ENCODE assay signal across 17 cellular contexts in the genomic region with DNA sequence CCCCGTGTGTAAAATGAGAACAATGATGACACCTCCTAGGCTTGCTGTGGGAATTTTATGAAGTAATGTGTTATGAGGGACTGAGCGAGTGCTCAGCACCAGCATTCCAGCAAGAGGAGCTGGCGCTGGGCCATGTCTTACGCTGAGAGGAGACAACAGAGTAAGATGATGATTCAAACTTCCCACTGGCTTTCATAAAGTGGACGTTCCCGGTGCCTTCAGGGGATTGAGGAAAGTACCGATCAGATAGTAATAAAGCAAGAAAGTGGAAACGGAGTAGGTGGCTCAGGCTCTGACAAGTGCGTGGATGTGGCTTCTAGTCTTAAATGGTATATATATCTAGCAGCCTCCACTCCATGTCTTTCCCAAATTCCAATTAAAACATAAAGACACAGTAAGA. TPM values are rescaled to one million over a fixed set of nuclear protein-coding genes. Genes with fewer than 3 reads are reported as not detected.
A peak's percentile ranks its signal among the peaks of the same experiment; 100 is the strongest.
DNase-seq lines count a peak whose midpoint lies in the region; ATAC-seq and TF ChIP-seq lines count a peak whose summit lies in the region.
"Had no signal": no experiment of that assay in that cellular context is flagged by ENCODE, and none has a peak within 500 bp of the region (broad histone marks: within the 10 kb centered on the region; RNA-seq: fewer than 3 reads in every experiment).

No MANE protein-coding gene starts in this region.

- peak overlapping the region; percentile 21 for H3K4me2 ChIP-seq in mammary epithelial cell (ENCODE audit: insufficient read depth, low read depth, low read length)
- no peak overlapping the region for H3K4me2 ChIP-seq in MM.1S (ENCODE audit: low read depth, low read length)
- H3K4me2 ChIP-seq: smooth muscle cell had no signal

- H3K79me2 ChIP-seq in mammary epithelial cell (ENCODE audit: insufficient read depth, low read length) (no peaks in the 10 kb centered on the region), MM.1S (ENCODE audit: low read length) (no peaks in the 10 kb centered on the region)

- TF ChIP-seq CTCF in AG09309 (IDR thresholded peaks at IDR 0.05; ENCODE audit: control insufficient read depth, insufficient read depth, low read depth, low read length, missing control alignments) (no peak), mammary epithelial cell (conservative IDR thresholded peaks at IDR 0.05 in 1 of 2, IDR thresholded peaks at IDR 0.05 in 1 of 2; ENCODE audit: extremely low read depth in 1 of 2, insufficient read depth in 1 of 2, low read depth in 1 of 2, low read length in 2 of 2) (no peak), MM.1S (IDR thresholded peaks at IDR 0.05; ENCODE audit: low read length) (no peak)

- H3K9me2 ChIP-seq in MM.1S (replicated peaks; ENCODE audit: insufficient read depth, low read length) = no peaks in the 10 kb centered on the region

- no peak for ATAC-seq in left colon
- ATAC-seq: activated CD8-positive, alpha-beta T cell treated with anti-CD3 and anti-CD28 coated beads for 36 hours; K562; stimulated activated effector memory CD8-positive, alpha-beta T cell treated with anti-CD3 and anti-CD28 coated beads, Interleukin-12 subunit alpha, Interleukin-12 subunit beta, amount 100 ng/mL, for 72 hours had no signal

- dilution Hi-C loops in mammary epithelial cell (cut with HindIII; ENCODE audit: low sequenced_read_pairs) = loop anchor here (5.0 kb wide), 1 partner anchor 96 kb away; no protein-coding TSS in a partner anchor

- H2AFZ ChIP-seq in mammary epithelial cell (ENCODE audit: low read depth, low read length) (no peak overlapping the region), MM.1S (ENCODE audit: low read length) (no peak overlapping the region)

- CTCF ChIA-PET in mammary epithelial cell (lab: Charles Lee; ENCODE audit: low non-redundant PET) = no interaction called here

- H3K27ac ChIP-seq in mammary epithelial cell (ENCODE audit: insufficient read depth, low read depth, low read length) = no peak overlapping the region
- no peak overlapping the region for H3K27ac ChIP-seq in MM.1S (ENCODE audit: low read length)
- H3K27ac ChIP-seq: neutrophil had no signal

- DNase-seq in AG09309 (ENCODE audit: low read depth) = peak; percentile 18
- peak; percentile 81 for DNase-seq in M059J (ENCODE audit: low read depth)
- DNase-seq in mammary epithelial cell = peak; percentile 94
- peak; percentile 33 for DNase-seq in myocyte (ENCODE audit: low read depth)
- no peak for DNase-seq in NOMO-1 treated with DMSO at 0.1 percent for 48 hours (lab: John Stamatoyannopoulos, UW; ENCODE audit: unreplicated experiment)
- DNase-seq in left colon = no peak
- no peak for DNase-seq in MM.1S
- no peak for DNase-seq in iPS-NIHi7 (ENCODE audit: extremely low spot score)
- DNase-seq: activated CD8-positive, alpha-beta T cell treated with anti-CD3 and anti-CD28 coated beads for 36 hours; glutamatergic neuron; midbrain; NCI-H1436 treated with DMSO at 0.1 percent for 48 hours had no signal

- BruUV-seq in mammary epithelial cell (replicated peaks; lab: Mats Ljungman, UMichigan) = no TSS peak

- in situ Hi-C loops in mammary epithelial cell (cut with MboI; ENCODE audit: low sequenced_read_pairs in 2 of 2) = no loop called here

- H3K4me1 ChIP-seq in mammary epithelial cell (ENCODE audit: insufficient read depth, low read length) (peaks cover 11% of the 10 kb centered on the region), MM.1S (ENCODE audit: low read length) (peaks cover 11% of the 10 kb centered on the region; the same call in 1 of the 2 replicates)

- H3K27me3 ChIP-seq in mammary epithelial cell (ENCODE audit: insufficient read depth, low read length) (no peaks in the 10 kb centered on the region), MM.1S (replicated peaks; ENCODE audit: insufficient read depth, low read length) (no peaks in the 10 kb centered on the region)

- peaks cover 5% of the 10 kb centered on the region for H3K9me3 ChIP-seq in mammary epithelial cell (replicated peaks; ENCODE audit: insufficient read depth, low read length)
- no peaks in the 10 kb centered on the region for H3K9me3 ChIP-seq in MM.1S (replicated peaks; ENCODE audit: insufficient read depth, low read length)
- H3K9me3 ChIP-seq: neutrophil had no signal

- peaks cover 18% of the 10 kb centered on the region for H3F3A ChIP-seq in MM.1S (ENCODE audit: insufficient read depth, low read length)

- no peaks in the 10 kb centered on the region for H4K20me1 ChIP-seq in mammary epithelial cell (ENCODE audit: insufficient read depth, low read length)
- H4K20me1 ChIP-seq in MM.1S (ENCODE audit: insufficient read depth, low read length) = no peaks in the 10 kb centered on the region

- no peaks in the 10 kb centered on the region for H3K36me3 ChIP-seq in mammary epithelial cell (ENCODE audit: insufficient read depth, low read length)
- no peaks in the 10 kb centered on the region for H3K36me3 ChIP-seq in MM.1S (replicated peaks; ENCODE audit: insufficient read depth, low read length)
- H3K36me3 ChIP-seq: neutrophil had no signal

- 6% methylated on average over 8 of the region's 9 CpGs for WGBS in mammary epithelial cell (ENCODE audit: low coverage, missing lambda C conversion rate)

- intact Hi-C loops in mammary epithelial cell (cut with micrococcal nuclease) (loop anchor here (1.0 kb wide), 1 partner anchor 11 kb away; no protein-coding TSS in a partner anchor), left colon (cut with DNase I, micrococcal nuclease) (no loop called here)

- H3K9ac ChIP-seq in mammary epithelial cell (ENCODE audit: insufficient read depth, low read length) (no peak overlapping the region), MM.1S (ENCODE audit: low read length) (no peak overlapping the region)

- H3K4me3 ChIP-seq in AG09309 (ENCODE audit: control insufficient read depth, low read depth, low read length) (no peak overlapping the region), mammary epithelial cell (replicated peaks in 1 of 3; ENCODE audit: insufficient read depth in 1 of 3, low read depth in 2 of 3, low read length in 3 of 3) (no peak overlapping the region), MM.1S (ENCODE audit: low read length) (no peak overlapping the region)
- H3K4me3 ChIP-seq: K562, smooth muscle cell had no signal

RNA-seq across cellular contexts. Expression of a gene that starts 23.8 kb away (rescaled TPM):
- total RNA-seq in M059J (2014; rRNA removed; shearing (Covaris generic)) = not detected in 2 replicates
- total RNA-seq in mammary epithelial cell (not detected), myocyte (not detected in 2 replicates), left colon (10 to 100 TPM; 49.2 to 62.5 TPM)
- not detected for polyA plus RNA-seq in mammary epithelial cell
- 1.1 TPM for polyA minus RNA-seq in mammary epithelial cell
- not detected for polyA plus RNA-seq in myocyte (2012)
- total RNA-seq: activated CD8-positive, alpha-beta T cell treated with anti-CD3 and anti-CD28 coated beads for 36 hours; K562; smooth muscle cell had no signal
- polyA plus RNA-seq: AG04450, smooth muscle cell had no signal

RNA-seq across cellular contexts. Expression of a gene that starts 48.8 kb away (rescaled TPM):
- total RNA-seq in M059J (2014; rRNA removed; shearing (Covaris generic)) = 36.8 and 38.4 TPM in 2 replicates
- 10 to 100 TPM in 1 of 2 donors, 1 to 10 TPM in 1; 1.0 to 30.0 TPM for total RNA-seq in mammary epithelial cell
- 47.0 TPM for polyA plus RNA-seq in mammary epithelial cell
- polyA minus RNA-seq in mammary epithelial cell = 32.4 TPM
- 0.05 and 0.26 TPM in 2 replicates for total RNA-seq in myocyte
- 0.52 TPM for polyA plus RNA-seq in myocyte (2012)
- total RNA-seq in left colon = 10 to 100 TPM in 1 of 2 donors, 1 to 10 TPM in 1; 7.9 to 10.2 TPM

RNA-seq across cellular contexts. Expression of a gene that starts 52.5 kb away (rescaled TPM):
- 6.5 and 7.2 TPM in 2 replicates for total RNA-seq in M059J (2014; rRNA removed; shearing (Covaris generic))
- total RNA-seq in mammary epithelial cell (1 to 10 TPM in 1 of 2 donors, under 1 TPM in 1; 0.50 to 4.7 TPM), myocyte (10.6 and 10.8 TPM in 2 replicates), left colon (1 to 10 TPM; 7.0 to 7.6 TPM)
- polyA plus RNA-seq in mammary epithelial cell = 4.6 TPM
- polyA minus RNA-seq in mammary epithelial cell = 7.0 TPM
- polyA plus RNA-seq in myocyte (2012) = 5.0 TPM
- total RNA-seq: smooth muscle cell had no signal

Comparison
In these comparisons a context has a peak if more than half of its experiments do, and no peak if none do; other contexts are left out.
1. DNase-seq: peak in AG09309 (single experiment), M059J (single experiment), mammary epithelial cell (single experiment) and myocyte (single experiment); none in NOMO-1 treated with DMSO at 0.1 percent for 48 hours (single experiment), left colon (0 of 2), MM.1S (single experiment) and iPS-NIHi7 (single experiment).
2. RNA of a gene that starts 23.8 kb away (total RNA-seq): 49.2 to 62.5 TPM in left colon; not detected in mammary epithelial cell, not detected in M059J and not detected in myocyte; every median in the first group is over 10 times any median in the second.